Comparison of ENCODE assay signal across 1 cellular context in the genomic region with DNA sequence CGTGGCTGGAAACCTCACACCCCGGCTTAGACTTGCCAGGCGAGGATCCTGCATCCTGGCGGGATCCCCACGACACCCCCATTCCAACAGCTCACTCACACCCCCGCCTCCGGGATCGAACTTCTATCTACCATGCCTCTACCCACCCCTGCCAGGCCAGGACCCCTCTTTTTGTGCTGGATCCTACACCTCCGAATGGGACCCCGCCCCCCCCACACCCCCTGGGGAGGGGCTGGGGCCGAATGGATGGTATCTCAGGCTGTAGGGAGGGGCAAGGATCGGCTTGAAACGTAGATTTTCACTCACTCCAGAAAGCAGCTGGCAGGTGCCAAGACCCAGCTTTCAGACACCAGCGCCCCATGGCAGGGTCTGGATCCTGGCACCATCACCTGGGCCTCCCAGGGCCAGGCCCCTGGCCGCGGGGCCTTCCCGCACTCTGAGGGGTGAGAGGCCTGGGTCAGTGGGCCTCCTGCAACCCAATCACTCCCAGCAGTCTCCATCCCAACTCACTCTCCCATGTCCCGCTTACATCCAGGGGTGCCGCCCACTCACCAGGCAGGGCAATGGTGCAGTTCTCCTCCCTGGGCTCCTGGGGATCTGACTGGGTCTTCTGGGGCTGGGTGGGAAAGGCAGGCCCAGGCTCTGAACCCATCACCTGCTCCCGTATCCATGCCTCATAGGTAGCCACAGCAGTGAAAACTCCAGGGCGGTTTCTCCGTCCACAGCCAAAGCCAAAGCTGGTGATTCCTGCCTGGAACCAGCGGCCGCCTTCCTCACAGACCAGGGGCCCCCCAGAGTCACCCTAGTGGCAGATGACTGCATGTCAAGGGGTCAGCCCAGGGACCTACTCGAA.
TF ChIP-seq lines count a peak whose summit lies in the region.

No MANE protein-coding gene starts in this region.

TF ChIP-seq in GM12878, 131 proteins besides CTCF, POLR2A, EP300 and RAD21:
- TF ChIP-seq SIN3A (IDR thresholded peaks at IDR 0.05; ENCODE audit: low read depth, low read length) (no peak), PML (IDR thresholded peaks at IDR 0.05; ENCODE audit: low read length) (no peak), CREB1 (IDR thresholded peaks at IDR 0.05; ENCODE audit: low read depth) (no peak), NBN (IDR thresholded peaks at IDR 0.05) (no peak), USF2 (IDR thresholded peaks at IDR 0.05; ENCODE audit: borderline replicate concordance, low read depth, low read length) (no peak), NR2C2 (IDR thresholded peaks at IDR 0.05; ENCODE audit: borderline replicate concordance, control insufficient read depth, insufficient read length, low read depth) (no peak), BCLAF1 (IDR thresholded peaks at IDR 0.05) (no peak), IRF3 (IDR thresholded peaks at IDR 0.05) (no peak), TARDBP (IDR thresholded peaks at IDR 0.05; ENCODE audit: borderline replicate concordance) (no peak), ZNF274 (IDR thresholded peaks at IDR 0.05; ENCODE audit: insufficient read depth, insufficient read length) (no peak), HDAC2 (IDR thresholded peaks at IDR 0.05) (no peak), EED (IDR thresholded peaks at IDR 0.05; ENCODE audit: low read depth) (no peak), GABPA (IDR thresholded peaks at IDR 0.05; ENCODE audit: low read depth) (no peak), MXI1 (IDR thresholded peaks at IDR 0.05; ENCODE audit: low read depth, low read length) (no peak), SREBF2 (IDR thresholded peaks at IDR 0.05; ENCODE audit: low read length) (no peak), RELA (IDR thresholded peaks at IDR 0.05; ENCODE audit: borderline replicate concordance, partially characterized antibody) (no peak), HCFC1 (IDR thresholded peaks at IDR 0.05; ENCODE audit: low read length) (no peak)
- TF ChIP-seq, protein P1, sequence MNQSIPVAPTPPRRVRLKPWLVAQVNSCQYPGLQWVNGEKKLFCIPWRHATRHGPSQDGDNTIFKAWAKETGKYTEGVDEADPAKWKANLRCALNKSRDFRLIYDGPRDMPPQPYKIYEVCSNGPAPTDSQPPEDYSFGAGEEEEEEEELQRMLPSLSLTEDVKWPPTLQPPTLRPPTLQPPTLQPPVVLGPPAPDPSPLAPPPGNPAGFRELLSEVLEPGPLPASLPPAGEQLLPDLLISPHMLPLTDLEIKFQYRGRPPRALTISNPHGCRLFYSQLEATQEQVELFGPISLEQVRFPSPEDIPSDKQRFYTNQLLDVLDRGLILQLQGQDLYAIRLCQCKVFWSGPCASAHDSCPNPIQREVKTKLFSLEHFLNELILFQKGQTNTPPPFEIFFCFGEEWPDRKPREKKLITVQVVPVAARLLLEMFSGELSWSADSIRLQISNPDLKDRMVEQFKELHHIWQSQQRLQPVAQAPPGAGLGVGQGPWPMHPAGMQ (IDR thresholded peaks at IDR 0.05; ENCODE audit: borderline replicate concordance), result no peak
- TF ChIP-seq, protein P2, sequence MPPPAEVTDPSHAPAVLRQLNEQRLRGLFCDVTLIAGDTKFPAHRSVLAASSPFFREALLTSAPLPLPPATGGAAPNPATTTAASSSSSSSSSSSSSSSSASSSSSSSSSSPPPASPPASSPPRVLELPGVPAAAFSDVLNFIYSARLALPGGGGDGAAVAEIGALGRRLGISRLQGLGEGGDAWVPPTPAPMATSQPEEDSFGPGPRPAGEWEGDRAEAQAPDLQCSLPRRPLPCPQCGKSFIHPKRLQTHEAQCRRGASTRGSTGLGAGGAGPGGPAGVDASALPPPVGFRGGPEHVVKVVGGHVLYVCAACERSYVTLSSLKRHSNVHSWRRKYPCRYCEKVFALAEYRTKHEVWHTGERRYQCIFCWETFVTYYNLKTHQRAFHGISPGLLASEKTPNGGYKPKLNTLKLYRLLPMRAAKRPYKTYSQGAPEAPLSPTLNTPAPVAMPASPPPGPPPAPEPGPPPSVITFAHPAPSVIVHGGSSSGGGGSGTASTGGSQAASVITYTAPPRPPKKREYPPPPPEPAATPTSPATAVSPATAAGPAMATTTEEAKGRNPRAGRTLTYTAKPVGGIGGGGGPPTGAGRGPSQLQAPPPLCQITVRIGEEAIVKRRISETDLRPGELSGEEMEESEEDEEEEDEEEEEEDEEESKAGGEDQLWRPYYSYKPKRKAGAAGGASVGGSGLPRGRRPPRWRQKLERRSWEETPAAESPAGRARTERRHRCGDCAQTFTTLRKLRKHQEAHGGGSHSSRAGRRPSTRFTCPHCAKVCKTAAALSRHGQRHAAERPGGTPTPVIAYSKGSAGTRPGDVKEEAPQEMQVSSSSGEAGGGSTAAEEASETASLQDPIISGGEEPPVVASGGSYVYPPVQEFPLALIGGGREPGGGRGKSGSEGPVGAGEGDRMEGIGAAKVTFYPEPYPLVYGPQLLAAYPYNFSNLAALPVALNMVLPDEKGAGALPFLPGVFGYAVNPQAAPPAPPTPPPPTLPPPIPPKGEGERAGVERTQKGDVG (CRISPR knock-in tag; IDR thresholded peaks at IDR 0.05), result no peak
- TF ChIP-seq, protein P3, sequence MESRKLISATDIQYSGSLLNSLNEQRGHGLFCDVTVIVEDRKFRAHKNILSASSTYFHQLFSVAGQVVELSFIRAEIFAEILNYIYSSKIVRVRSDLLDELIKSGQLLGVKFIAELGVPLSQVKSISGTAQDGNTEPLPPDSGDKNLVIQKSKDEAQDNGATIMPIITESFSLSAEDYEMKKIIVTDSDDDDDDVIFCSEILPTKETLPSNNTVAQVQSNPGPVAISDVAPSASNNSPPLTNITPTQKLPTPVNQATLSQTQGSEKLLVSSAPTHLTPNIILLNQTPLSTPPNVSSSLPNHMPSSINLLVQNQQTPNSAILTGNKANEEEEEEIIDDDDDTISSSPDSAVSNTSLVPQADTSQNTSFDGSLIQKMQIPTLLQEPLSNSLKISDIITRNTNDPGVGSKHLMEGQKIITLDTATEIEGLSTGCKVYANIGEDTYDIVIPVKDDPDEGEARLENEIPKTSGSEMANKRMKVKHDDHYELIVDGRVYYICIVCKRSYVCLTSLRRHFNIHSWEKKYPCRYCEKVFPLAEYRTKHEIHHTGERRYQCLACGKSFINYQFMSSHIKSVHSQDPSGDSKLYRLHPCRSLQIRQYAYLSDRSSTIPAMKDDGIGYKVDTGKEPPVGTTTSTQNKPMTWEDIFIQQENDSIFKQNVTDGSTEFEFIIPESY (IDR thresholded peaks at IDR 0.05), result no peak
TF ChIP-seq in GM12878: peak in this region for 0.
